16 cellular contexts compared by ENCODE assay signal in genomic region chr12:22473212-22473611, GRCh38.
DNase-seq lines count a peak whose midpoint lies in the region; ATAC-seq, FAIRE-seq and TF ChIP-seq lines count a peak whose summit lies in the region.
"Had no signal": no experiment of that assay in that cellular context is flagged by ENCODE, and none has a peak within 500 bp of the region (broad histone marks: within the 10 kb centered on the region; RNA-seq: fewer than 3 reads in every experiment).

No MANE protein-coding gene starts in this region.

- DNase-seq in activated CD8-positive, alpha-beta T cell treated with anti-CD3 and anti-CD28 coated beads for 36 hours: no peak
- no peak for DNase-seq in activated CD8-positive, alpha-beta T cell treated with anti-CD3 and anti-CD28 coated beads, Interleukin-2, amount 10 ng/mL, durations not matched to agents 7 days and 5 days
- DNase-seq in H54 (ENCODE audit: insufficient read length, low spot score) (no peak), nephron progenitor cell (no peak), T-helper 2 cell (no peak), T-helper 9 cell (no peak), GM03348 (ENCODE audit: low spot score) (no peak)
- DNase-seq: activated CD4-positive, alpha-beta T cell treated with anti-CD3 and anti-CD28 coated beads for 1 hour; activated naive CD4-positive, alpha-beta T cell treated with anti-CD3 and anti-CD28 coated beads for 36 hours; DMS53; NCI-H146; NCI-H82; right cardiac atrium; thyroid gland had no signal

- H3K4me3 Mint-ChIP-seq in activated CD8-positive, alpha-beta T cell treated with anti-CD3 and anti-CD28 coated beads for 36 hours: no peak overlapping the region
- no peak overlapping the region for H3K4me3 Mint-ChIP-seq in activated CD8-positive, alpha-beta T cell treated with anti-CD3 and anti-CD28 coated beads, Interleukin-2, amount 10 ng/mL, durations not matched to agents 7 days and 5 days
- no peak overlapping the region for H3K4me3 Mint-ChIP-seq in nephron progenitor cell
- H3K4me3 Mint-ChIP-seq: activated naive CD4-positive, alpha-beta T cell treated with anti-CD3 and anti-CD28 coated beads for 36 hours; dendritic cell treated with granulocyte-macrophage colony-stimulating factor and Interleukin-4, amounts not matched to agents 40 ng/mL and 50 ng/mL, for 4 days had no signal

- peak; percentile 41 for FAIRE-seq in H54 (lab: Jason Lieb, UNC)

- H3K27me3 Mint-ChIP-seq in activated CD8-positive, alpha-beta T cell treated with anti-CD3 and anti-CD28 coated beads for 36 hours: no peaks in the 10 kb centered on the region
- no peaks in the 10 kb centered on the region for H3K27me3 Mint-ChIP-seq in activated CD8-positive, alpha-beta T cell treated with anti-CD3 and anti-CD28 coated beads, Interleukin-2, amount 10 ng/mL, durations not matched to agents 7 days and 5 days (ENCODE audit: low read depth)
- H3K27me3 Mint-ChIP-seq in nephron progenitor cell (ENCODE audit: low read depth, poor library complexity): no peaks in the 10 kb centered on the region
- H3K27me3 Mint-ChIP-seq: dendritic cell treated with granulocyte-macrophage colony-stimulating factor and Interleukin-4, amounts not matched to agents 40 ng/mL and 50 ng/mL, for 4 days had no signal

- no peaks in the 10 kb centered on the region for H3K9me3 Mint-ChIP-seq in activated CD8-positive, alpha-beta T cell treated with anti-CD3 and anti-CD28 coated beads for 36 hours
- H3K9me3 Mint-ChIP-seq in activated CD8-positive, alpha-beta T cell treated with anti-CD3 and anti-CD28 coated beads, Interleukin-2, amount 10 ng/mL, durations not matched to agents 7 days and 5 days (ENCODE audit: insufficient read depth): no peaks in the 10 kb centered on the region
- H3K9me3 Mint-ChIP-seq in nephron progenitor cell: no peaks in the 10 kb centered on the region
- H3K9me3 Mint-ChIP-seq: activated naive CD4-positive, alpha-beta T cell treated with anti-CD3 and anti-CD28 coated beads for 36 hours; dendritic cell treated with granulocyte-macrophage colony-stimulating factor and Interleukin-4, amounts not matched to agents 40 ng/mL and 50 ng/mL, for 4 days had no signal

- no peak for TF ChIP-seq CTCF in activated CD8-positive, alpha-beta T cell treated with anti-CD3 and anti-CD28 coated beads for 36 hours (IDR thresholded peaks at IDR 0.05)
- no peak for TF ChIP-seq CTCF in nephron progenitor cell (IDR thresholded peaks at IDR 0.05)

- CTCF ChIA-PET in activated CD8-positive, alpha-beta T cell treated with anti-CD3 and anti-CD28 coated beads for 36 hours (lab: Charles Lee): interaction anchor here (1.2 kb wide), 1 partner anchor 138 kb away, joined by 3 read pairs; no protein-coding TSS in a partner anchor
- CTCF ChIA-PET in activated CD8-positive, alpha-beta T cell treated with anti-CD3 and anti-CD28 coated beads, Interleukin-2, amount 10 ng/mL, durations not matched to agents 7 days and 5 days (lab: Charles Lee): interaction anchor here (2.9 kb wide), 1 partner anchor 13 kb away, joined by 15 read pairs; no protein-coding TSS in a partner anchor

- peaks cover 27% of the 10 kb centered on the region for H3K36me3 Mint-ChIP-seq in activated CD8-positive, alpha-beta T cell treated with anti-CD3 and anti-CD28 coated beads for 36 hours (ENCODE audit: low read depth)
- H3K36me3 Mint-ChIP-seq in activated CD8-positive, alpha-beta T cell treated with anti-CD3 and anti-CD28 coated beads, Interleukin-2, amount 10 ng/mL, durations not matched to agents 7 days and 5 days (ENCODE audit: low read depth): peaks cover 35% of the 10 kb centered on the region
- peaks cover 33% of the 10 kb centered on the region for H3K36me3 Mint-ChIP-seq in nephron progenitor cell (ENCODE audit: low read depth)

- no peak for ATAC-seq in activated CD8-positive, alpha-beta T cell treated with anti-CD3 and anti-CD28 coated beads for 36 hours
- ATAC-seq in activated CD8-positive, alpha-beta T cell treated with anti-CD3 and anti-CD28 coated beads, Interleukin-2, amount 10 ng/mL, durations not matched to agents 7 days and 5 days: no peak
- ATAC-seq in HG03457 (IDR thresholded peaks at IDR 0.05; ENCODE audit: unreplicated experiment): peak; percentile 62
- ATAC-seq: right cardiac atrium had no signal

- H3K4me1 Mint-ChIP-seq in activated CD8-positive, alpha-beta T cell treated with anti-CD3 and anti-CD28 coated beads for 36 hours (ENCODE audit: low read depth): peaks cover 22% of the 10 kb centered on the region
- H3K4me1 Mint-ChIP-seq in activated CD8-positive, alpha-beta T cell treated with anti-CD3 and anti-CD28 coated beads, Interleukin-2, amount 10 ng/mL, durations not matched to agents 7 days and 5 days (ENCODE audit: low read depth): peaks cover 13% of the 10 kb centered on the region
- H3K4me1 Mint-ChIP-seq in nephron progenitor cell: no peaks in the 10 kb centered on the region

- intact Hi-C loops in activated CD8-positive, alpha-beta T cell treated with anti-CD3 and anti-CD28 coated beads for 36 hours (cut with micrococcal nuclease): no loop called here

- peak overlapping the region; percentile 11 for H3K27ac Mint-ChIP-seq in activated CD8-positive, alpha-beta T cell treated with anti-CD3 and anti-CD28 coated beads for 36 hours
- H3K27ac Mint-ChIP-seq in activated CD8-positive, alpha-beta T cell treated with anti-CD3 and anti-CD28 coated beads, Interleukin-2, amount 10 ng/mL, durations not matched to agents 7 days and 5 days: no peak overlapping the region
- H3K27ac Mint-ChIP-seq in nephron progenitor cell: peak overlapping the region; percentile 37
- H3K27ac Mint-ChIP-seq: dendritic cell treated with granulocyte-macrophage colony-stimulating factor and Interleukin-4, amounts not matched to agents 40 ng/mL and 50 ng/mL, for 4 days had no signal

- POLR2A ChIA-PET in activated CD8-positive, alpha-beta T cell treated with anti-CD3 and anti-CD28 coated beads for 36 hours (lab: Charles Lee): no interaction called here
- POLR2A ChIA-PET in activated CD8-positive, alpha-beta T cell treated with anti-CD3 and anti-CD28 coated beads, Interleukin-2, amount 10 ng/mL, durations not matched to agents 7 days and 5 days (lab: Charles Lee): no interaction called here

- TF ChIP-seq POLR2A in H54 (IDR thresholded peaks at IDR 0.05; ENCODE audit: low read depth, low read length): no peak
